In genomic region chr16:1635070-1635469, GRCh38 we compare ENCODE assay signal across 15 cellular contexts.
"Had no signal": no experiment of that assay in that cellular context is flagged by ENCODE, and none has a peak within 500 bp of the region (broad histone marks: within the 10 kb centered on the region; RNA-seq: fewer than 3 reads in every experiment).

No MANE protein-coding gene starts in this region.

- ATAC-seq: mucosa of descending colon; pancreas; right lobe of liver; stimulated activated naive B cell treated with anti-CD40 and anti-IgM and Interleukin-4, amounts not matched to agents 10 μg/mL and 1 μg/mL and 100 μg/mL, for 72 hours had no signal

- H3K4me1 ChIP-seq: thyroid gland had no signal

- H3K9me3 ChIP-seq: mucosa of descending colon, neutrophil, pancreas, right lobe of liver, thyroid gland had no signal

- DNase-seq: activated naive CD4-positive, alpha-beta T cell; activated naive CD8-positive, alpha-beta T cell treated with anti-CD3 and anti-CD28 coated beads, Interleukin-2, amount 10 ng/mL, durations not matched to agents 7 days and 5 days; anterior cingulate cortex; head of caudate nucleus; mucosa of descending colon; naive B cell; pancreas; right lobe of liver; small intestine; stimulated activated CD4-positive, alpha-beta T cell treated with anti-CD3 and anti-CD28 coated beads, Interleukin-4, amount 100 ng/mL, for 1 hour; stimulated activated naive B cell treated with anti-CD40 and anti-IgM and Interleukin-4, amounts not matched to agents 10 μg/mL and 1 μg/mL and 100 μg/mL, for 72 hours; thyroid gland had no signal

- H3K27ac ChIP-seq: coronary artery, neutrophil, pancreas, right lobe of liver, SK-N-MC, thyroid gland had no signal

- H3K4me3 ChIP-seq: coronary artery, mucosa of descending colon, pancreas, right lobe of liver, SK-N-MC, thyroid gland had no signal

- H3K27me3 ChIP-seq: neutrophil, pancreas, right lobe of liver, thyroid gland had no signal
